Comparison of ENCODE assay signal across 11 cellular contexts in the genomic region with DNA sequence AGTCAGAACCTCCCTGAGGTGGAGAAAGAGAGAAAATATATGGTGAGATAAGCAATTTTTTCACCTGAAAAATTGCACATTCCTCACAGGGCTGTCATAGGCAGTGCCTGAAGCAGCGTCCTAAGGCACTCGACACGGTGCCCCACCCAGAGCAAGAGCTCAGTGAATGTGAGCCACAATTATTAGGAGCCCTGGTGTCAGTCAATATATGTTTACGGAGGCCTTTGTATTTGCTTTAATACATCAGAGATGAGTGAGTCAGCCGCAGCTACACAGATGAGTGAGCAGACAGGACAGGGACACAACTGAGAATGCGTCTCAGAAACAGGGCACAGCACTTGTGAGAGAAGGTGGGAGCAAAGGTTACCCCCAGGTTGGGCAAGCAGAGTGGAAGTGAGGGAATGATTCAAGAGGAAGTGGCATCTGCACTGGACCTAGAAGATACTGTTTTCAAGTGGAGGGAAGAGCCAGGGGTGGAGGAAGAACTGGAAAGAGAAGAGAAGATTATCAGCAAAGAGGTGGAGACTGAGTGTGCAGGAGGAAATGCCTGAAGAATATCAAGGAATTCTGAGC. TPM values are rescaled to one million over a fixed set of nuclear protein-coding genes. Genes with fewer than 3 reads are reported as not detected.
DNase-seq lines count a peak whose midpoint lies in the region; ATAC-seq, FAIRE-seq and TF ChIP-seq lines count a peak whose summit lies in the region.
"Had no signal": no experiment of that assay in that cellular context is flagged by ENCODE, and none has a peak within 500 bp of the region (broad histone marks: within the 10 kb centered on the region; RNA-seq: fewer than 3 reads in every experiment).

No MANE protein-coding gene starts in this region.

- H3K36me3 ChIP-seq in OCI-LY1 (ENCODE audit: insufficient read depth, low read length) (no peaks in the 10 kb centered on the region), endothelial cell of umbilical vein (ENCODE audit: control insufficient read depth in 2 of 2, extremely low read depth in 1 of 2, insufficient read depth in 2 of 2, low read length in 2 of 2) (no peaks in the 10 kb centered on the region)
- H3K36me3 ChIP-seq: lower lobe of right lung had no signal

- H3K9ac ChIP-seq in OCI-LY1 (ENCODE audit: low read length) (no peak overlapping the region), endothelial cell of umbilical vein (replicated peaks; ENCODE audit: extremely low read depth, insufficient read depth, low read length) (no peak overlapping the region)

- H3K4me3 Mint-ChIP-seq in activated naive CD8-positive, alpha-beta T cell treated with anti-CD3 and anti-CD28 coated beads, Interleukin-2, amount 50 U/mL, for 24 hours: no peak overlapping the region
- no peak overlapping the region for H3K4me3 Mint-ChIP-seq in activated naive CD8-positive, alpha-beta T cell treated with anti-CD3 and anti-CD28 coated beads for 36 hours
- no peak overlapping the region for H3K4me3 Mint-ChIP-seq in stimulated activated effector memory CD8-positive, alpha-beta T cell treated with anti-CD3 and anti-CD28 coated beads, Interleukin-12 subunit alpha, Interleukin-12 subunit beta, amount 100 ng/mL, for 72 hours

- DNase-seq in activated naive CD8-positive, alpha-beta T cell treated with anti-CD3 and anti-CD28 coated beads, Interleukin-2, amount 50 U/mL, for 24 hours: no peak
- no peak for DNase-seq in activated naive CD8-positive, alpha-beta T cell treated with anti-CD3 and anti-CD28 coated beads for 36 hours
- DNase-seq in endothelial cell of umbilical vein (ENCODE audit: low read depth, low spot score) (no peak), medulla oblongata (ENCODE audit: extremely low spot score) (no peak), erythroblast (lab: John Stamatoyannopoulos, UW) (no peak), KG1 (lab: John Stamatoyannopoulos, UW) (no peak)
- DNase-seq in stimulated activated effector memory CD8-positive, alpha-beta T cell treated with anti-CD3 and anti-CD28 coated beads, Interleukin-12 subunit alpha, Interleukin-12 subunit beta, amount 100 ng/mL, for 72 hours (ENCODE audit: low spot score in 2 of 2): peak in 1 of 2 donors; percentile 58

- H3K27me3 ChIP-seq in OCI-LY1 (ENCODE audit: insufficient read depth, low read length): no peaks in the 10 kb centered on the region
- no peaks in the 10 kb centered on the region for H3K27me3 ChIP-seq in endothelial cell of umbilical vein (ENCODE audit: control insufficient read depth in 2 of 2, insufficient read depth in 2 of 2, low read length in 2 of 2)
- H3K27me3 ChIP-seq: body of pancreas had no signal

- no peak overlapping the region for H3K27ac ChIP-seq in OCI-LY1 (ENCODE audit: low read depth, low read length, poor library complexity, severe bottlenecking)
- H3K27ac ChIP-seq in endothelial cell of umbilical vein (ENCODE audit: insufficient read depth, low read depth, low read length): no peak overlapping the region
- H3K27ac ChIP-seq: lower lobe of right lung had no signal

- no peaks in the 10 kb centered on the region for H3F3A ChIP-seq in OCI-LY1 (ENCODE audit: insufficient read depth, low read length)

- BruUV-seq in endothelial cell of umbilical vein (replicated peaks; lab: Mats Ljungman, UMichigan): no TSS peak

- H3K4me1 ChIP-seq in OCI-LY1 (ENCODE audit: insufficient read depth, low read length, severe bottlenecking) (peaks cover 26% of the 10 kb centered on the region), endothelial cell of umbilical vein (ENCODE audit: control insufficient read depth, extremely low read depth, insufficient read depth, low read length) (peaks cover 28% of the 10 kb centered on the region)

- H3K9me3 Mint-ChIP-seq in activated naive CD8-positive, alpha-beta T cell treated with anti-CD3 and anti-CD28 coated beads, Interleukin-2, amount 50 U/mL, for 24 hours: no peaks in the 10 kb centered on the region
- H3K9me3 Mint-ChIP-seq in activated naive CD8-positive, alpha-beta T cell treated with anti-CD3 and anti-CD28 coated beads for 36 hours: no peaks in the 10 kb centered on the region
- H3K9me3 Mint-ChIP-seq in stimulated activated effector memory CD8-positive, alpha-beta T cell treated with anti-CD3 and anti-CD28 coated beads, Interleukin-12 subunit alpha, Interleukin-12 subunit beta, amount 100 ng/mL, for 72 hours: no peaks in the 10 kb centered on the region
- H3K9me3 Mint-ChIP-seq: CD4-positive, alpha-beta memory T cell had no signal

- dilution Hi-C loops in endothelial cell of umbilical vein (cut with MboI; ENCODE audit: extremely low pct_ligation_motif_present, low sequenced_read_pairs): no loop called here

- H2AFZ ChIP-seq in OCI-LY1 (ENCODE audit: low read length) (0 out of 2 replicates have a peak overlapping the region, but pooled peaks have one; percentile 71), endothelial cell of umbilical vein (ENCODE audit: low read depth, low read length) (peak overlapping the region; percentile 52)

- H3K4me3 ChIP-seq in OCI-LY1 (ENCODE audit: low read depth, low read length, poor library complexity, severe bottlenecking) (no peak overlapping the region), endothelial cell of umbilical vein (replicated peaks in 1 of 3; ENCODE audit: insufficient read depth in 1 of 3, low read depth in 1 of 3, low read length in 3 of 3) (no peak overlapping the region)
- H3K4me3 ChIP-seq: body of pancreas, lower lobe of right lung had no signal

- H3K27ac Mint-ChIP-seq in activated naive CD8-positive, alpha-beta T cell treated with anti-CD3 and anti-CD28 coated beads, Interleukin-2, amount 50 U/mL, for 24 hours: no peak overlapping the region
- no peak overlapping the region for H3K27ac Mint-ChIP-seq in activated naive CD8-positive, alpha-beta T cell treated with anti-CD3 and anti-CD28 coated beads for 36 hours
- no peak overlapping the region for H3K27ac Mint-ChIP-seq in stimulated activated effector memory CD8-positive, alpha-beta T cell treated with anti-CD3 and anti-CD28 coated beads, Interleukin-12 subunit alpha, Interleukin-12 subunit beta, amount 100 ng/mL, for 72 hours

- TF ChIP-seq CTCF in OCI-LY1 (IDR thresholded peaks at IDR 0.05; ENCODE audit: low read length) (no peak), endothelial cell of umbilical vein (IDR thresholded peaks at IDR 0.05; ENCODE audit: extremely low read depth in 1 of 2, insufficient read depth in 1 of 2, low read depth in 1 of 2, low read length in 2 of 2) (no peak)

- H3K79me2 ChIP-seq in OCI-LY1 (ENCODE audit: insufficient read depth, low read length) (no peaks in the 10 kb centered on the region), endothelial cell of umbilical vein (ENCODE audit: control insufficient read depth, insufficient read depth, low read length) (no peaks in the 10 kb centered on the region)

- H3K27me3 Mint-ChIP-seq in activated naive CD8-positive, alpha-beta T cell treated with anti-CD3 and anti-CD28 coated beads, Interleukin-2, amount 50 U/mL, for 24 hours: no peaks in the 10 kb centered on the region
- H3K27me3 Mint-ChIP-seq in activated naive CD8-positive, alpha-beta T cell treated with anti-CD3 and anti-CD28 coated beads for 36 hours: no peaks in the 10 kb centered on the region
- H3K27me3 Mint-ChIP-seq: CD4-positive, alpha-beta memory T cell had no signal

- intact Hi-C loops in endothelial cell of umbilical vein (cut with micrococcal nuclease): no loop called here

- no peaks in the 10 kb centered on the region for H3K9me2 ChIP-seq in OCI-LY1 (ENCODE audit: low read depth, low read length)

- H3K4me2 ChIP-seq in OCI-LY1 (ENCODE audit: low read length): no peak overlapping the region
- no peak overlapping the region for H3K4me2 ChIP-seq in endothelial cell of umbilical vein (ENCODE audit: insufficient read depth, low read length)

- POLR2A ChIA-PET in endothelial cell of umbilical vein (lab: Charles Lee): no interaction called here

- CTCF ChIA-PET in endothelial cell of umbilical vein (lab: Charles Lee): interaction anchor here (1.9 to 3.6 kb wide), 3 partner anchors 160 to 447 kb away, joined by 6 to 61 read pairs (median 10); no protein-coding TSS in a partner anchor

- TF ChIP-seq POLR2A in endothelial cell of umbilical vein (IDR thresholded peaks at IDR 0.05; ENCODE audit: low read depth, low read length) (no peak), erythroblast (IDR thresholded peaks at IDR 0.05; ENCODE audit: low read length) (no peak)

- H3K9me3 ChIP-seq in OCI-LY1 (ENCODE audit: low read length) (no peaks in the 10 kb centered on the region), endothelial cell of umbilical vein (replicated peaks; ENCODE audit: control insufficient read depth, insufficient read depth, low read length) (no peaks in the 10 kb centered on the region)
- H3K9me3 ChIP-seq: body of pancreas, lower lobe of right lung had no signal

- no peaks in the 10 kb centered on the region for H3K9me1 ChIP-seq in endothelial cell of umbilical vein (replicated peaks; ENCODE audit: control insufficient read depth, extremely low read depth, insufficient read depth, low read length)

- no peak for FAIRE-seq in endothelial cell of umbilical vein (lab: Jason Lieb, UNC)

- ATAC-seq in activated naive CD8-positive, alpha-beta T cell treated with anti-CD3 and anti-CD28 coated beads, Interleukin-2, amount 50 U/mL, for 24 hours: peak; percentile 37
- peak; percentile 82 for ATAC-seq in stimulated activated effector memory CD8-positive, alpha-beta T cell treated with anti-CD3 and anti-CD28 coated beads, Interleukin-12 subunit alpha, Interleukin-12 subunit beta, amount 100 ng/mL, for 72 hours

- H4K20me1 ChIP-seq in OCI-LY1 (ENCODE audit: insufficient read depth, low read length): no peaks in the 10 kb centered on the region
- H4K20me1 ChIP-seq in endothelial cell of umbilical vein (replicated peaks; ENCODE audit: control insufficient read depth, extremely low read depth, insufficient read depth, low read length): no peaks in the 10 kb centered on the region

- peaks cover 26% of the 10 kb centered on the region for H3K4me1 Mint-ChIP-seq in activated naive CD8-positive, alpha-beta T cell treated with anti-CD3 and anti-CD28 coated beads, Interleukin-2, amount 50 U/mL, for 24 hours
- peaks cover 22% of the 10 kb centered on the region for H3K4me1 Mint-ChIP-seq in activated naive CD8-positive, alpha-beta T cell treated with anti-CD3 and anti-CD28 coated beads for 36 hours
- H3K4me1 Mint-ChIP-seq in stimulated activated effector memory CD8-positive, alpha-beta T cell treated with anti-CD3 and anti-CD28 coated beads, Interleukin-12 subunit alpha, Interleukin-12 subunit beta, amount 100 ng/mL, for 72 hours: peaks cover 18% of the 10 kb centered on the region

- H3K36me3 Mint-ChIP-seq in activated naive CD8-positive, alpha-beta T cell treated with anti-CD3 and anti-CD28 coated beads, Interleukin-2, amount 50 U/mL, for 24 hours (ENCODE audit: low read depth): no peaks in the 10 kb centered on the region
- H3K36me3 Mint-ChIP-seq in activated naive CD8-positive, alpha-beta T cell treated with anti-CD3 and anti-CD28 coated beads for 36 hours: no peaks in the 10 kb centered on the region
- no peaks in the 10 kb centered on the region for H3K36me3 Mint-ChIP-seq in stimulated activated effector memory CD8-positive, alpha-beta T cell treated with anti-CD3 and anti-CD28 coated beads, Interleukin-12 subunit alpha, Interleukin-12 subunit beta, amount 100 ng/mL, for 72 hours
- H3K36me3 Mint-ChIP-seq: CD4-positive, alpha-beta memory T cell had no signal

RNA-seq across cellular contexts. Expression of a gene that starts 5.2 kb away (rescaled TPM):
- 10 to 100 TPM; 18.5 to 20.1 TPM for total RNA-seq in activated naive CD8-positive, alpha-beta T cell treated with anti-CD3 and anti-CD28 coated beads for 36 hours
- 15.9 and 16.1 TPM in 2 replicates for total RNA-seq in endothelial cell of umbilical vein
- polyA plus RNA-seq in endothelial cell of umbilical vein: 23.6 and 25.8 TPM in 2 replicates
- 17.3 TPM in 2 replicates for polyA plus RNA-seq in endothelial cell of umbilical vein (2011; cell fraction: cytosol; rRNA removed)
- 10.3 and 14.0 TPM in 2 replicates for polyA plus RNA-seq in endothelial cell of umbilical vein (2011; cell fraction: nucleus; rRNA removed)
- polyA plus RNA-seq in endothelial cell of umbilical vein (2012): 13.9 and 18.1 TPM in 2 replicates
- 26.8 and 28.2 TPM in 2 replicates for polyA minus RNA-seq in endothelial cell of umbilical vein
- polyA minus RNA-seq in endothelial cell of umbilical vein (2011; cell fraction: cytosol; rRNA and poly(A)+ RNA removed): 18.7 TPM
- 10.3 and 13.6 TPM in 2 replicates for polyA minus RNA-seq in endothelial cell of umbilical vein (2011; cell fraction: nucleus; rRNA and poly(A)+ RNA removed)

RNA-seq across cellular contexts. Expression of a gene that starts 28.6 kb away (rescaled TPM):
- not detected for total RNA-seq in activated naive CD8-positive, alpha-beta T cell treated with anti-CD3 and anti-CD28 coated beads for 36 hours
- total RNA-seq in endothelial cell of umbilical vein: not detected in 2 replicates
- polyA plus RNA-seq in endothelial cell of umbilical vein: not detected in 2 replicates
- polyA plus RNA-seq in endothelial cell of umbilical vein (2011; cell fraction: cytosol; rRNA removed): not detected in 2 replicates
- not detected in 2 replicates for polyA plus RNA-seq in endothelial cell of umbilical vein (2011; cell fraction: nucleus; rRNA removed)
- polyA plus RNA-seq in endothelial cell of umbilical vein (2012): not detected in 2 replicates
- polyA minus RNA-seq in endothelial cell of umbilical vein: not detected in 2 replicates
- polyA minus RNA-seq in endothelial cell of umbilical vein (2011; cell fraction: cytosol; rRNA and poly(A)+ RNA removed): not detected
- polyA minus RNA-seq in endothelial cell of umbilical vein (2011; cell fraction: nucleus; rRNA and poly(A)+ RNA removed): not detected in 2 replicates
- total RNA-seq: body of pancreas; CD4-positive, alpha-beta memory T cell; lower lobe of right lung had no signal
- polyA plus RNA-seq: CD4-positive, alpha-beta memory T cell had no signal
